Comparison of ENCODE assay signal across 10 cellular contexts in the genomic region with DNA sequence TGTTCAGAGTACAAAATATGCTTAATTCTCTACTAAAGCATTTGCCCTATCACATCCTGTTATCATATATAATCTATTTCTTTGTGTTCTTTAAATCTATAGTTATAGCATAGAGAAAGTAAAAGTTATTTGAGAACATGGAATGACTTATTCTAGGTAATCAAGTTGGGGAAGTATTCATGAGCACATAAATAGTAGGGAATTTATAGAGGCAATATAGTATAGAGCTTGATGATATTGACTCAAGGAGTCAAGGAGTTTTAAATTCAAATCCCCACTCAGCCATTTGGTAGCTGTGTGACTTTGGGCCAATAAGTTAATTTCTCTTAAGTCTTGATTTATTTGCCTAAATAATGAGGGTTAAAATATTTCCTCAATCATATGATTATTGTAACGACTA. TPM values are rescaled to one million over a fixed set of nuclear protein-coding genes. Genes with fewer than 3 reads are reported as not detected.
"Had no signal": no experiment of that assay in that cellular context is flagged by ENCODE, and none has a peak within 500 bp of the region (broad histone marks: within the 10 kb centered on the region; RNA-seq: fewer than 3 reads in every experiment).

No MANE protein-coding gene starts in this region.

- H3K36me3 ChIP-seq: HAP-1 had no signal

- H3K4me3 ChIP-seq: GM23248, HAP-1 had no signal

- ATAC-seq: HCT116, HepG2 had no signal

- H3K27ac ChIP-seq: GM23248, HL-60 had no signal

- DNase-seq: GM23248, GOT3, H7, HFFc6 had no signal

- FAIRE-seq: HepG2 had no signal

- H3K9me3 ChIP-seq: HAP-1 had no signal

- H3K4me1 ChIP-seq: HAP-1 had no signal

RNA-seq across cellular contexts. Expression of a gene that starts 37.5 kb away (rescaled TPM):
- total RNA-seq: GM23248, H4, H7, HepG2, HFFc6, HT1080 had no signal
- polyA plus RNA-seq: GM23248, HepG2 had no signal
